15 cellular contexts compared by ENCODE assay signal in the genomic region with DNA sequence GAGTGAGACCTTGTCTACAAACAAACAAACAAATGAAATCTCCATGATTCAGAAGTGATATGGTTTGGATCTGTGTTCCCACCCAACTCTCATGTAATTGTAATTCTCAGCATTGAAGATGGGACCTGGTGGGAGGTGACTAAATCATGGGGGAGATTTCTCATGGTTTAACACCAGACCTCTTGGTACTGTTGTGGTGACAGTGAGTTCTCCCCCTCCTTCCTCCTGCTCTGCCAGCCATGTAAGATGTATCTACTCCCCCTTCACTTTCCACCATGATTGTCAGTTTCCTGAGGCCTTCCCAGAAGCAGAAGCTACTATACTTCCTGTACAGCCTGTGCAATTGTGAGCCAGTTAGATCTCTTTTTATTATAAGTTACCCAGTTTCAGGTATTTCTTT.
"Had no signal": no experiment of that assay in that cellular context is flagged by ENCODE, and none has a peak within 500 bp of the region (broad histone marks: within the 10 kb centered on the region; RNA-seq: fewer than 3 reads in every experiment).

No MANE protein-coding gene starts in this region.

- H3K27ac Mint-ChIP-seq: nephron; stimulated activated naive B cell treated with anti-CD40 and anti-IgM and Interleukin-4, amounts not matched to agents 10 μg/mL and 1 μg/mL and 100 μg/mL, for 72 hours had no signal

- H3K36me3 ChIP-seq: cardiac muscle cell, gastrocnemius medialis, heart right ventricle, upper lobe of left lung had no signal

- ATAC-seq: gastrocnemius medialis; heart right ventricle; stimulated activated naive B cell treated with anti-CD40 and anti-IgM and Interleukin-4, amounts not matched to agents 10 μg/mL and 1 μg/mL and 100 μg/mL, for 72 hours had no signal

- H3K36me3 Mint-ChIP-seq: stimulated activated naive B cell treated with anti-CD40 and anti-IgM and Interleukin-4, amounts not matched to agents 10 μg/mL and 1 μg/mL and 100 μg/mL, for 72 hours had no signal

- DNase-seq: activated CD4-positive, alpha-beta T cell treated with anti-CD3 and anti-CD28 coated beads for 1 hour; activated gamma-delta T cell; dorsolateral prefrontal cortex; erythroblast; gastrocnemius medialis; heart right ventricle; nucleus accumbens; posterior cingulate gyrus; retina; stimulated activated CD4-positive, alpha-beta T cell treated with anti-CD3 and anti-CD28 coated beads, Interleukin-2, amount 100 ng/mL, for 48 hours; stimulated activated naive B cell treated with anti-CD40 and anti-IgM and Interleukin-4, amounts not matched to agents 10 μg/mL and 1 μg/mL and 100 μg/mL, for 72 hours; upper lobe of left lung had no signal

- H3K27me3 Mint-ChIP-seq: stimulated activated naive B cell treated with anti-CD40 and anti-IgM and Interleukin-4, amounts not matched to agents 10 μg/mL and 1 μg/mL and 100 μg/mL, for 72 hours had no signal

- H3K4me3 ChIP-seq: cardiac muscle cell, dorsolateral prefrontal cortex, gastrocnemius medialis, heart right ventricle, upper lobe of left lung had no signal

- H3K9me3 ChIP-seq: gastrocnemius medialis, upper lobe of left lung had no signal

- H3K27me3 ChIP-seq: cardiac muscle cell, gastrocnemius medialis, heart right ventricle, upper lobe of left lung had no signal

- H3K4me1 ChIP-seq: upper lobe of left lung had no signal

- H3K9me3 Mint-ChIP-seq: nephron had no signal

- H3K27ac ChIP-seq: cardiac muscle cell, dorsolateral prefrontal cortex, gastrocnemius medialis, heart right ventricle, upper lobe of left lung, VCaP had no signal

- H3K4me3 Mint-ChIP-seq: nephron; stimulated activated naive B cell treated with anti-CD40 and anti-IgM and Interleukin-4, amounts not matched to agents 10 μg/mL and 1 μg/mL and 100 μg/mL, for 72 hours had no signal
